27 cellular contexts compared by ENCODE assay signal in genomic region chr15:80815076-80815475, GRCh38. TPM values are rescaled to one million over a fixed set of nuclear protein-coding genes. Genes with fewer than 3 reads are reported as not detected.
"Had no signal": no experiment of that assay in that cellular context is flagged by ENCODE, and none has a peak within 500 bp of the region (broad histone marks: within the 10 kb centered on the region; RNA-seq: fewer than 3 reads in every experiment).

No MANE protein-coding gene starts in this region.

- H3K36me3 ChIP-seq: colonic mucosa, esophagus squamous epithelium, gastrocnemius medialis, heart right ventricle, left lung, lower lobe of right lung had no signal

- H3K27ac ChIP-seq: colonic mucosa, epithelial cell of prostate, esophagus squamous epithelium, gastrocnemius medialis, heart right ventricle, left lung, lower lobe of right lung had no signal

- H3K9me3 Mint-ChIP-seq: dendritic cell treated with granulocyte-macrophage colony-stimulating factor and Interleukin-4, amounts not matched to agents 40 ng/mL and 50 ng/mL, for 4 days; effector memory CD8-positive, alpha-beta T cell; endodermal cell; mesothelial cell of epicardium had no signal

- H3K4me1 ChIP-seq: colonic mucosa, left lung, lower lobe of right lung had no signal

- H3K27me3 ChIP-seq: colonic mucosa, esophagus squamous epithelium, gastrocnemius medialis, heart right ventricle, left lung had no signal

- DNase-seq: colonic mucosa; cortex of kidney; effector CD8-positive, alpha-beta T cell; effector memory CD8-positive, alpha-beta T cell; endodermal cell; erythroblast; esophagus squamous epithelium; foreskin fibroblast; foreskin melanocyte; gastrocnemius medialis; glutamatergic neuron; head of caudate nucleus; heart right ventricle; hippocampal formation; left cardiac atrium; left lung; left ventricle myocardium superior; lower lobe of right lung; mesenchymal stem cell; mucosa of descending colon had no signal

- H3K27me3 Mint-ChIP-seq: dendritic cell treated with granulocyte-macrophage colony-stimulating factor and Interleukin-4, amounts not matched to agents 40 ng/mL and 50 ng/mL, for 4 days had no signal

- H3K4me3 Mint-ChIP-seq: dendritic cell treated with granulocyte-macrophage colony-stimulating factor and Interleukin-4, amounts not matched to agents 40 ng/mL and 50 ng/mL, for 4 days; effector memory CD8-positive, alpha-beta T cell; endodermal cell; mesothelial cell of epicardium had no signal

- FAIRE-seq: endometrium, islet of Langerhans, keratinocyte had no signal

- H3K9me3 ChIP-seq: colonic mucosa, esophagus squamous epithelium, gastrocnemius medialis, left lung, lower lobe of right lung, mucosa of descending colon had no signal

- H3K27ac Mint-ChIP-seq: dendritic cell treated with granulocyte-macrophage colony-stimulating factor and Interleukin-4, amounts not matched to agents 40 ng/mL and 50 ng/mL, for 4 days; effector memory CD8-positive, alpha-beta T cell; endodermal cell; mesothelial cell of epicardium had no signal

- H3K36me3 Mint-ChIP-seq: mesothelial cell of epicardium had no signal

- H3K4me1 Mint-ChIP-seq: mesothelial cell of epicardium had no signal

- ATAC-seq: effector memory CD8-positive, alpha-beta T cell; esophagus mucosa; gastrocnemius medialis; heart right ventricle; left cardiac atrium; left lung; left ventricle myocardium superior; lower lobe of right lung; mucosa of descending colon had no signal

- H3K4me3 ChIP-seq: colonic mucosa, esophagus squamous epithelium, gastrocnemius medialis, heart right ventricle, left lung, lower lobe of right lung, mucosa of descending colon had no signal

RNA-seq across cellular contexts. Expression of gene CEMIP, which starts 35.9 kb away (rescaled TPM):
- total RNA-seq: left ventricle myocardium superior had no signal
